ENCODE assay signal across 1 cellular context in the genomic region with DNA sequence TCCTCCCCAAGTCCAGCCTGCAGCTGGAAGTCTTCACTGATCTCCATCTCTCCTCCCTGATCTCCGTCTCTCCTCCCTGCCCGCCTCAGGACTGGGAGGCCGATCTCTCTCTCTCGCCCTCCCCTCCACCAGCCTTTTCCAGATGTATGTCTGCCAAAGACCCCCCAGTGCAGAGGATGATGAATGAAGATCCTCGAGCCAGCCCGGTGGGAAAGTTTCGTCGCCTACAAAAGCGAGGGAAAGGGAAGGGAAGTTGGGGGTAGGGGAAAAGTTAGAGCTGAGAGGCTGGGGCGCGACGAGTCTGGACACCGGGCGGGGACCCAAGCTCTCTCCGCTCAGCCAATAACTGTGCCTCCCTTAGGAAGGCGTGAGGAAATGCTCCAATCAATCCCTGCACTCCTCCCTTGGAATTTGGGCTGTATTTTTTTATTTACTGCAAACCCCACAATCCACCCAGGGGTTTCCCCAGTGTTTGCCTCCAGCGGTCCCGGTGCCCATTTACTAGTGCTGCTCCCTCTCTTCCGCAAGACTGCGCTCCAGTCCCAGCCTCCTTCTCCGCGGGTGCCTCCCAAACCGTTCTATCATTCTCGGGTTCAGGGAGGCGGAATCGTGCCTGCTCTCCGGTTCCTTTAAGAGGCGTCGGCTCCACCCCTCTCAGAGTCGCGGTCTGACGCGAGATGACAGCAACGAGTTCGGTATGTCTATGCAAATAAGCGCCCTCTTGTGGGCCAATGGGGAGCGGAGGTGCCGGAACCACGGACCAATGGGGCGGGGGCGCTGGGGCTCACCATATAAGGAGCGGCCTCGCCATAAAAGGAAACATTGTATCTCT.
A peak's percentile ranks its signal among the peaks of the same experiment; 100 is the strongest.
TF ChIP-seq lines count a peak whose summit lies in the region.

A gene (plus strand): TSS at position 818 of the 832 bp plus-strand sequence. CDS start 388 bp downstream, outside the sequence.

TF ChIP-seq in HepG2, 621 proteins besides CTCF, POLR2A, EP300 and RAD21 (continued from another document and continues in another):
- TF ChIP-seq, protein P1, sequence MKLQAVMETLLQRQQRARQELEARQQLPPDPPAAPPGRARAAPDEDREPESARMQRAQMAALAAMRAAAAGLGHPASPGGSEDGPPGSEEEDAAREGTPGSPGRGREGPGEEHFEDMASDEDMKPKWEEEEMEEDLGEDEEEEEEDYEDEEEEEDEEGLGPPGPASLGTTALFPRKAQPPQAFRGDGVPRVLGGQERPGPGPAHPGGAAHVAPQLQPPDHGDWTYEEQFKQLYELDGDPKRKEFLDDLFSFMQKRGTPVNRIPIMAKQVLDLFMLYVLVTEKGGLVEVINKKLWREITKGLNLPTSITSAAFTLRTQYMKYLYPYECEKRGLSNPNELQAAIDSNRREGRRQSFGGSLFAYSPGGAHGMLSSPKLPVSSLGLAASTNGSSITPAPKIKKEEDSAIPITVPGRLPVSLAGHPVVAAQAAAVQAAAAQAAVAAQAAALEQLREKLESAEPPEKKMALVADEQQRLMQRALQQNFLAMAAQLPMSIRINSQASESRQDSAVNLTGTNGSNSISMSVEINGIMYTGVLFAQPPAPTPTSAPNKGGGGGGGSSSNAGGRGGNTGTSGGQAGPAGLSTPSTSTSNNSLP (IDR thresholded peaks at IDR 0.05; ENCODE audit: low read depth, low read length) = peak; percentile 92
- TF ChIP-seq POLR2G (IDR thresholded peaks at IDR 0.05; ENCODE audit: low read depth, low read length) (peak; percentile 82), GABPA (IDR thresholded peaks at IDR 0.05; ENCODE audit: low read depth, low read length) (no peak), GABPA (CRISPR knock-in tag; IDR thresholded peaks at IDR 0.05; ENCODE audit: low read depth) (peak; percentile 39), FOXA3 (CRISPR knock-in tag; IDR thresholded peaks at IDR 0.05) (peak; percentile 41; the same call in 1 of the 2 replicates), KAT8 (CRISPR knock-in tag; IDR thresholded peaks at IDR 0.05) (no peak; the same call in 1 of the 2 replicates), ZNF547 (CRISPR knock-in tag; IDR thresholded peaks at IDR 0.05) (peak; percentile 75; the same call in 1 of the 2 replicates), KDM3A (CRISPR knock-in tag; IDR thresholded peaks at IDR 0.05; ENCODE audit: low read depth) (peak; percentile 69; the same call in 1 of the 2 replicates), HMG20B (CRISPR knock-in tag; conservative IDR thresholded peaks at IDR 0.05) (peak; percentile 62; the same call in 1 of the 2 replicates), NR2F2 (IDR thresholded peaks at IDR 0.05; ENCODE audit: borderline replicate concordance, low read depth) (no peak), HOXA9 (CRISPR knock-in tag; IDR thresholded peaks at IDR 0.05; ENCODE audit: borderline replicate concordance) (0 out of 2 replicates have a peak, but pooled peaks have one; percentile 47), SALL1 (CRISPR knock-in tag; IDR thresholded peaks at IDR 0.05) (no peak; the same call in 1 of the 2 replicates), PHF21A (CRISPR knock-in tag; IDR thresholded peaks at IDR 0.05) (peak; percentile 99), ZSCAN9 (CRISPR knock-in tag; IDR thresholded peaks at IDR 0.05; ENCODE audit: borderline replicate concordance) (peak; percentile 44; the same call in 1 of the 2 replicates), KDM5A (IDR thresholded peaks at IDR 0.05; ENCODE audit: borderline replicate concordance, low read length) (peak; percentile 80; the same call in 1 of the 2 replicates), MEIS2 (CRISPR knock-in tag; IDR thresholded peaks at IDR 0.05) (no peak), HOXA5 (CRISPR knock-in tag; IDR thresholded peaks at IDR 0.05) (no peak; the same call in none of the 2 replicates), ZBTB3 (CRISPR knock-in tag; IDR thresholded peaks at IDR 0.05; ENCODE audit: borderline replicate concordance, low read depth) (peak; percentile 63; the same call in 1 of the 2 replicates), ZSCAN25 (CRISPR knock-in tag; IDR thresholded peaks at IDR 0.05) (peak; percentile 36; the same call in 1 of the 2 replicates), GFI1 (CRISPR knock-in tag; IDR thresholded peaks at IDR 0.05; ENCODE audit: borderline replicate concordance) (peak; percentile 74; the same call in 1 of the 2 replicates), ZNF432 (CRISPR knock-in tag; IDR thresholded peaks at IDR 0.05; ENCODE audit: borderline replicate concordance) (no peak), RXRB (CRISPR knock-in tag; IDR thresholded peaks at IDR 0.05; ENCODE audit: borderline replicate concordance) (peak; percentile 31; the same call in 1 of the 2 replicates), ZNF558 (CRISPR knock-in tag; IDR thresholded peaks at IDR 0.05; ENCODE audit: borderline replicate concordance) (peak; percentile 94; the same call in 1 of the 2 replicates), LCORL (IDR thresholded peaks at IDR 0.05) (peak; percentile 34; the same call in 1 of the 2 replicates), LCORL (CRISPR knock-in tag; IDR thresholded peaks at IDR 0.05) (no peak), SAP130 (CRISPR knock-in tag; IDR thresholded peaks at IDR 0.05; ENCODE audit: low read depth) (peak; percentile 86), REPIN1 (CRISPR knock-in tag; IDR thresholded peaks at IDR 0.05; ENCODE audit: borderline replicate concordance, low read depth) (peak; percentile 75; the same call in 1 of the 2 replicates), THAP11 (CRISPR knock-in tag; IDR thresholded peaks at IDR 0.05) (peak; percentile 65; the same call in 1 of the 2 replicates), CREB1 (IDR thresholded peaks at IDR 0.05) (peak; percentile 86), CREB1 (CRISPR knock-in tag; IDR thresholded peaks at IDR 0.05) (peak; percentile 88), ZNF598 (CRISPR knock-in tag; IDR thresholded peaks at IDR 0.05; ENCODE audit: borderline replicate concordance) (peak; percentile 46; the same call in 1 of the 2 replicates), ZFP1 (CRISPR knock-in tag; IDR thresholded peaks at IDR 0.05) (peak; percentile 17; the same call in 1 of the 2 replicates), IRX3 (CRISPR knock-in tag; IDR thresholded peaks at IDR 0.05; ENCODE audit: borderline replicate concordance, low read depth) (0 out of 2 replicates have a peak, but pooled peaks have one; percentile 21), ZNF562 (CRISPR knock-in tag; IDR thresholded peaks at IDR 0.05; ENCODE audit: borderline replicate concordance) (no peak)
- TF ChIP-seq, protein P2, sequence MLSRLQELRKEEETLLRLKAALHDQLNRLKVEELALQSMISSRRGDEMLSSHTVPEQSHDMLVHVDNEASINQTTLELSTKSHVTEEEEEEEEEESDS (CRISPR knock-in tag; IDR thresholded peaks at IDR 0.05; ENCODE audit: borderline replicate concordance) = peak; percentile 82; the same call in 1 of the 2 replicates
- TF ChIP-seq, protein P3, sequence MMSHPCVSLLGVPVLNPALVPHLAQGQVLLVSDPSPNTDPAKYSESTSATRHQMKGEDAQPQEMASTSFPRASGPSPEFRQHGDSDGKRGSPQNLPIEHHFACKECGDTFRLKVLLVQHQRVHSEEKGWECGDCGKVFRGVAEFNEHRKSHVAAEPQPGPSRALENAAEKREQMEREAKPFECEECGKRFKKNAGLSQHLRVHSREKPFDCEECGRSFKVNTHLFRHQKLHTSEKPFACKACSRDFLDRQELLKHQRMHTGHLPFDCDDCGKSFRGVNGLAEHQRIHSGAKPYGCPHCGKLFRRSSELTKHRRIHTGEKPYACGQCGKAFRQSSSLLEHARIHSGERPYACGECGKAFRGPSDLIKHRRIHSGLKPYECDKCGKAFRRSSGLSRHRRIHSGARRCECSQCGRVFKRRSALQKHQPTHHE (CRISPR knock-in tag; IDR thresholded peaks at IDR 0.05; ENCODE audit: borderline replicate concordance) = peak; percentile 78; the same call in 1 of the 2 replicates
- TF ChIP-seq, protein P4, sequence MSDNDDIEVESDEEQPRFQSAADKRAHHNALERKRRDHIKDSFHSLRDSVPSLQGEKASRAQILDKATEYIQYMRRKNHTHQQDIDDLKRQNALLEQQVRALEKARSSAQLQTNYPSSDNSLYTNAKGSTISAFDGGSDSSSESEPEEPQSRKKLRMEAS (IDR thresholded peaks at IDR 0.05) = no peak
- TF ChIP-seq, protein P5, sequence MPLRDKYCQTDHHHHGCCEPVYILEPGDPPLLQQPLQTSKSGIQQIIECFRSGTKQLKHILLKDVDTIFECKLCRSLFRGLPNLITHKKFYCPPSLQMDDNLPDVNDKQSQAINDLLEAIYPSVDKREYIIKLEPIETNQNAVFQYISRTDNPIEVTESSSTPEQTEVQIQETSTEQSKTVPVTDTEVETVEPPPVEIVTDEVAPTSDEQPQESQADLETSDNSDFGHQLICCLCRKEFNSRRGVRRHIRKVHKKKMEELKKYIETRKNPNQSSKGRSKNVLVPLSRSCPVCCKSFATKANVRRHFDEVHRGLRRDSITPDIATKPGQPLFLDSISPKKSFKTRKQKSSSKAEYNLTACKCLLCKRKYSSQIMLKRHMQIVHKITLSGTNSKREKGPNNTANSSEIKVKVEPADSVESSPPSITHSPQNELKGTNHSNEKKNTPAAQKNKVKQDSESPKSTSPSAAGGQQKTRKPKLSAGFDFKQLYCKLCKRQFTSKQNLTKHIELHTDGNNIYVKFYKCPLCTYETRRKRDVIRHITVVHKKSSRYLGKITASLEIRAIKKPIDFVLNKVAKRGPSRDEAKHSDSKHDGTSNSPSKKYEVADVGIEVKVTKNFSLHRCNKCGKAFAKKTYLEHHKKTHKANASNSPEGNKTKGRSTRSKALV (CRISPR knock-in tag; IDR thresholded peaks at IDR 0.05) = 0 out of 2 replicates have a peak, but pooled peaks have one; percentile 32
- TF ChIP-seq, protein P6, sequence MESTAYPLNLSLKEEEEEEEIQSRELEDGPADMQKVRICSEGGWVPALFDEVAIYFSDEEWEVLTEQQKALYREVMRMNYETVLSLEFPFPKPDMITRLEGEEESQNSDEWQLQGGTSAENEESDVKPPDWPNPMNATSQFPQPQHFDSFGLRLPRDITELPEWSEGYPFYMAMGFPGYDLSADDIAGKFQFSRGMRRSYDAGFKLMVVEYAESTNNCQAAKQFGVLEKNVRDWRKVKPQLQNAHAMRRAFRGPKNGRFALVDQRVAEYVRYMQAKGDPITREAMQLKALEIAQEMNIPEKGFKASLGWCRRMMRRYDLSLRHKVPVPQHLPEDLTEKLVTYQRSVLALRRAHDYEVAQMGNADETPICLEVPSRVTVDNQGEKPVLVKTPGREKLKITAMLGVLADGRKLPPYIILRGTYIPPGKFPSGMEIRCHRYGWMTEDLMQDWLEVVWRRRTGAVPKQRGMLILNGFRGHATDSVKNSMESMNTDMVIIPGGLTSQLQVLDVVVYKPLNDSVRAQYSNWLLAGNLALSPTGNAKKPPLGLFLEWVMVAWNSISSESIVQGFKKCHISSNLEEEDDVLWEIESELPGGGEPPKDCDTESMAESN (CRISPR knock-in tag; conservative IDR thresholded peaks at IDR 0.05) = 0 out of 2 replicates have a peak, but pooled peaks have one; percentile 15
- TF ChIP-seq, protein P7, sequence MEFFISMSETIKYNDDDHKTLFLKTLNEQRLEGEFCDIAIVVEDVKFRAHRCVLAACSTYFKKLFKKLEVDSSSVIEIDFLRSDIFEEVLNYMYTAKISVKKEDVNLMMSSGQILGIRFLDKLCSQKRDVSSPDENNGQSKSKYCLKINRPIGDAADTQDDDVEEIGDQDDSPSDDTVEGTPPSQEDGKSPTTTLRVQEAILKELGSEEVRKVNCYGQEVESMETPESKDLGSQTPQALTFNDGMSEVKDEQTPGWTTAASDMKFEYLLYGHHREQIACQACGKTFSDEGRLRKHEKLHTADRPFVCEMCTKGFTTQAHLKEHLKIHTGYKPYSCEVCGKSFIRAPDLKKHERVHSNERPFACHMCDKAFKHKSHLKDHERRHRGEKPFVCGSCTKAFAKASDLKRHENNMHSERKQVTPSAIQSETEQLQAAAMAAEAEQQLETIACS (CRISPR knock-in tag; IDR thresholded peaks at IDR 0.05) = no peak
- TF ChIP-seq, protein P8, sequence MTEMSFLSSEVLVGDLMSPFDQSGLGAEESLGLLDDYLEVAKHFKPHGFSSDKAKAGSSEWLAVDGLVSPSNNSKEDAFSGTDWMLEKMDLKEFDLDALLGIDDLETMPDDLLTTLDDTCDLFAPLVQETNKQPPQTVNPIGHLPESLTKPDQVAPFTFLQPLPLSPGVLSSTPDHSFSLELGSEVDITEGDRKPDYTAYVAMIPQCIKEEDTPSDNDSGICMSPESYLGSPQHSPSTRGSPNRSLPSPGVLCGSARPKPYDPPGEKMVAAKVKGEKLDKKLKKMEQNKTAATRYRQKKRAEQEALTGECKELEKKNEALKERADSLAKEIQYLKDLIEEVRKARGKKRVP (CRISPR knock-in tag; IDR thresholded peaks at IDR 0.05) = 0 out of 4 replicates have a peak, but pooled peaks of 1 of the 2 experiments have one; percentile 44
- TF ChIP-seq, protein P9, sequence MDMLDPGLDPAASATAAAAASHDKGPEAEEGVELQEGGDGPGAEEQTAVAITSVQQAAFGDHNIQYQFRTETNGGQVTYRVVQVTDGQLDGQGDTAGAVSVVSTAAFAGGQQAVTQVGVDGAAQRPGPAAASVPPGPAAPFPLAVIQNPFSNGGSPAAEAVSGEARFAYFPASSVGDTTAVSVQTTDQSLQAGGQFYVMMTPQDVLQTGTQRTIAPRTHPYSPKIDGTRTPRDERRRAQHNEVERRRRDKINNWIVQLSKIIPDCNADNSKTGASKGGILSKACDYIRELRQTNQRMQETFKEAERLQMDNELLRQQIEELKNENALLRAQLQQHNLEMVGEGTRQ (IDR thresholded peaks at IDR 0.05; ENCODE audit: low read depth, low read length) = no peak
- TF ChIP-seq, protein P9 (CRISPR knock-in tag; IDR thresholded peaks at IDR 0.05; ENCODE audit: borderline replicate concordance) = peak; percentile 97; the same call in 1 of the 2 replicates
- TF ChIP-seq, protein P10, sequence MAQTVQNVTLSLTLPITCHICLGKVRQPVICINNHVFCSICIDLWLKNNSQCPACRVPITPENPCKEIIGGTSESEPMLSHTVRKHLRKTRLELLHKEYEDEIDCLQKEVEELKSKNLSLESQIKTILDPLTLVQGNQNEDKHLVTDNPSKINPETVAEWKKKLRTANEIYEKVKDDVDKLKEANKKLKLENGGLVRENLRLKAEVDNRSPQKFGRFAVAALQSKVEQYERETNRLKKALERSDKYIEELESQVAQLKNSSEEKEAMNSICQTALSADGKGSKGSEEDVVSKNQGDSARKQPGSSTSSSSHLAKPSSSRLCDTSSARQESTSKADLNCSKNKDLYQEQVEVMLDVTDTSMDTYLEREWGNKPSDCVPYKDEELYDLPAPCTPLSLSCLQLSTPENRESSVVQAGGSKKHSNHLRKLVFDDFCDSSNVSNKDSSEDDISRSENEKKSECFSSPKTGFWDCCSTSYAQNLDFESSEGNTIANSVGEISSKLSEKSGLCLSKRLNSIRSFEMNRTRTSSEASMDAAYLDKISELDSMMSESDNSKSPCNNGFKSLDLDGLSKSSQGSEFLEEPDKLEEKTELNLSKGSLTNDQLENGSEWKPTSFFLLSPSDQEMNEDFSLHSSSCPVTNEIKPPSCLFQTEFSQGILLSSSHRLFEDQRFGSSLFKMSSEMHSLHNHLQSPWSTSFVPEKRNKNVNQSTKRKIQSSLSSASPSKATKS (CRISPR knock-in tag; IDR thresholded peaks at IDR 0.05) = no peak
- TF ChIP-seq, protein P11, sequence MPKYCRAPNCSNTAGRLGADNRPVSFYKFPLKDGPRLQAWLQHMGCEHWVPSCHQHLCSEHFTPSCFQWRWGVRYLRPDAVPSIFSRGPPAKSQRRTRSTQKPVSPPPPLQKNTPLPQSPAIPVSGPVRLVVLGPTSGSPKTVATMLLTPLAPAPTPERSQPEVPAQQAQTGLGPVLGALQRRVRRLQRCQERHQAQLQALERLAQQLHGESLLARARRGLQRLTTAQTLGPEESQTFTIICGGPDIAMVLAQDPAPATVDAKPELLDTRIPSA (CRISPR knock-in tag; IDR thresholded peaks at IDR 0.05; ENCODE audit: borderline replicate concordance) = peak; percentile 63; the same call in 1 of the 2 replicates
